Comparison of ENCODE assay signal across 1 cellular context in genomic region chr2:77977486-77978063, GRCh38.
TF ChIP-seq lines count a peak whose summit lies in the region.

No MANE protein-coding gene starts in this region.

TF ChIP-seq in H1, 55 proteins besides CTCF, POLR2A, EP300 and RAD21 (continued from another document):
- TF ChIP-seq CBX8 (IDR thresholded peaks at IDR 0.05; ENCODE audit: borderline replicate concordance, low read depth, low read length) (no peak), GTF2F1 (IDR thresholded peaks at IDR 0.05; ENCODE audit: borderline replicate concordance, low read depth, low read length) (no peak), YY1 (IDR thresholded peaks at IDR 0.05; ENCODE audit: low read depth, low read length) (no peak), USF2 (IDR thresholded peaks at IDR 0.05; ENCODE audit: low read length) (no peak), TEAD4 (IDR thresholded peaks at IDR 0.05; ENCODE audit: low read depth, low read length) (no peak), CHD1 (IDR thresholded peaks at IDR 0.05; ENCODE audit: low read depth, low read length) (no peak)
